ENCODE assay signal across 8 cellular contexts in the genomic region with DNA sequence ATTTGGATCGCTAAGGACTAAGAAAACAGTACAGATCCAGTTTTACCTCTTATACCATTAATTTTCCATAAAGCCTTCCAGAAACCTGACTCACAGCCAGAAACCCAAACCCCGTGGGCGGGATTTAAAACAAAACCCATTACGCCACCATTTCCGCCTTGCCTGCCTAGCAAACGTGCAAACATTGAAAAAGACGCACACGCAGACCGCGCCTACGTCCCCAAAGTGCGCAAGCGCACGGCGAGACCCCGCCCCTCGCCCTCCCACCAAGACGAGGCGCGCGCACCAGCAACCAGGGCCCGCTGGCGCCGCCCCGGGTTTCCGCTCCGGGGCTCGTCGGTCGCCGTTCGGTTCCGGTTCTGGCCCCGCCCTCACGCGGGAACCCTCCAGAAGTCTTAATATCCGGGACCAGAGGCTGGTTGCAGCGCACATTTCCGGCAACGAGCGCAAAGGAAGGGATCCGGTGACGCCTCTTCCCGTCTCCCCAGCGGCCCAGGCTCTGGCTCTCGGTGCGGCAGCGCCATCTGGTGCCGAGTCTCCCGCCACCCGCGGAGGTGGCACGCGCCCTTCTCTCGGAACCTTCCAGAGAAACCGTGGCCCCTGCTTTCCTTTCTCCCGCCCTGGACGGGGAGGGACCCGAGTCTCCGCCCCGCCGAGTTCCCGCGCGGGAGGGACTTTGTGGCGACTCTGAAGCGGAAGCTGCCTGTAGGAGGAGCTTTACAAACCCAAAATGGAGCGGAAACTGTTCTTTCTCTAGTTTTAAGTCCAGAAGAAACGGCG.
DNase-seq lines count a peak whose midpoint lies in the region; ATAC-seq and TF ChIP-seq lines count a peak whose summit lies in the region.

No MANE protein-coding gene starts in this region.

- under 1% methylated on average over 70 of the region's 70 CpGs for WGBS in right cardiac atrium

- peak; percentile 49 for TF ChIP-seq POLR2A in GM15510 (IDR thresholded peaks at IDR 0.05; ENCODE audit: borderline replicate concordance, extremely low read depth, insufficient read length)
- TF ChIP-seq POLR2A in vagina (IDR thresholded peaks at IDR 0.05): peak in 1 of 2 donors; percentile 69

- H3K27me3 ChIP-seq in ascending aorta (no peaks in the 10 kb centered on the region), right cardiac atrium (ENCODE audit: control insufficient read depth, insufficient read depth) (no peaks in the 10 kb centered on the region), vagina (no peaks in the 10 kb centered on the region)

- H3K4me3 ChIP-seq in ascending aorta (peak overlapping the region; percentile 66 to 69), right cardiac atrium (ENCODE audit: low read length) (peak overlapping the region; percentile 58), vagina (peak overlapping the region; percentile 49 to 51)

- intact Hi-C loops in ascending aorta (cut with DNase I) (loop anchor here (1.0 to 5.0 kb wide), 12 partner anchors 48 to 1004 kb away; a partner anchor contains a TSS), right cardiac atrium (cut with DNase I) (loop anchor here in 3 of 4 donors (5.0 to 10.0 kb wide), 6 partner anchors 180 to 955 kb away; a partner anchor contains a TSS), vagina (cut with DNase I) (loop anchor here (5.0 kb wide), 1 partner anchor 180 kb away; no protein-coding TSS in a partner anchor)

- TF ChIP-seq CTCF in ascending aorta (IDR thresholded peaks at IDR 0.05) (peak; percentile 87 to 93 (median 91)), vagina (IDR thresholded peaks at IDR 0.05) (peak; percentile 60 to 92 (median 84))

- H3K4me1 ChIP-seq in ascending aorta (peaks cover 7 to 30% of the 10 kb centered on the region in 2 donors), right cardiac atrium (ENCODE audit: control insufficient read depth, insufficient read depth, low read length) (no peaks in the 10 kb centered on the region), vagina (peaks cover 30% of the 10 kb centered on the region)

- ATAC-seq in HG02885 (IDR thresholded peaks at IDR 0.05; ENCODE audit: poor library complexity, unreplicated experiment) (peak; percentile 83), right cardiac atrium (peak; percentile 97)

- no peaks in the 10 kb centered on the region for H3K36me3 ChIP-seq in ascending aorta
- no peaks in the 10 kb centered on the region for H3K36me3 ChIP-seq in vagina

- DNase-seq in NCI-H1694 treated with DMSO at 0.1 percent for 48 hours (lab: John Stamatoyannopoulos, UW) (peak; percentile 98), T-helper 2 cell (peak; percentile 98 to 100 (median 99)), ascending aorta (ENCODE audit: low spot score in 2 of 2) (peak; percentile 96 to 100), right cardiac atrium (peak; percentile 99 to 100 (median 99)), pulmonary artery endothelial cell (ENCODE audit: low read depth, low spot score) (peak; percentile 98), vagina (ENCODE audit: extremely low spot score in 2 of 2) (peak; percentile 98 to 100)

- H3K9me3 ChIP-seq in ascending aorta: no peaks in the 10 kb centered on the region
- H3K9me3 ChIP-seq in right cardiac atrium (ENCODE audit: control insufficient read depth, low read length): no peaks in the 10 kb centered on the region
- no peaks in the 10 kb centered on the region for H3K9me3 ChIP-seq in vagina

- H3K27ac ChIP-seq in ascending aorta: peak overlapping the region; percentile 93 to 98
- peak overlapping the region; percentile 98 for H3K27ac ChIP-seq in right cardiac atrium (ENCODE audit: low read length)
- peak overlapping the region; percentile 98 for H3K27ac ChIP-seq in vagina

Comparison
In these comparisons a context has a peak if more than half of its experiments do, and no peak if none do; other contexts are left out.
1. Peak in every context shown above with its lines: DNase-seq, ATAC-seq, H3K4me3 ChIP-seq and H3K27ac ChIP-seq.